ENCODE assay signal across 11 cellular contexts in genomic region chr7:129530881-129531391, GRCh38. TPM values are rescaled to one million over a fixed set of nuclear protein-coding genes. Genes with fewer than 3 reads are reported as not detected.
DNase-seq lines count a peak whose midpoint lies in the region; ATAC-seq, FAIRE-seq and TF ChIP-seq lines count a peak whose summit lies in the region.
"Had no signal": no experiment of that assay in that cellular context is flagged by ENCODE, and none has a peak within 500 bp of the region (broad histone marks: within the 10 kb centered on the region; RNA-seq: fewer than 3 reads in every experiment).

No MANE protein-coding gene starts in this region.

- H3K36me3 ChIP-seq in breast epithelium (no peaks in the 10 kb centered on the region), HepG2 (replicated peaks in 1 of 2; ENCODE audit: control insufficient read depth in 1 of 2, insufficient read depth in 2 of 2, low read length in 2 of 2) (no peaks in the 10 kb centered on the region), body of pancreas (replicated peaks in 1 of 2; ENCODE audit: insufficient read depth in 1 of 2, low read depth in 2 of 2) (no peaks in the 10 kb centered on the region)
- H3K36me3 ChIP-seq: BLaER1 had no signal

- POLR2A ChIA-PET in MCF 10A (lab: Yijun Ruan, JAX) (interaction anchor here (0.9 kb wide), 1 partner anchor 82 kb away, joined by 3 read pairs; no protein-coding TSS in a partner anchor), HepG2 (lab: Yijun Ruan, JAX) (no interaction called here)

- no peaks in the 10 kb centered on the region for H3K9me3 Mint-ChIP-seq in MCF 10A (ENCODE audit: unreplicated experiment)
- H3K9me3 Mint-ChIP-seq: activated naive CD4-positive, alpha-beta T cell treated with anti-CD3 and anti-CD28 coated beads, Interleukin-2, amount 50 U/mL, for 24 hours; memory B cell had no signal

- H3K9me3 ChIP-seq in breast epithelium = no peaks in the 10 kb centered on the region
- H3K9me3 ChIP-seq in HepG2 (ENCODE audit: low read length) = no peaks in the 10 kb centered on the region
- no peaks in the 10 kb centered on the region for H3K9me3 ChIP-seq in body of pancreas
- H3K9me3 ChIP-seq: BLaER1 had no signal

- TF ChIP-seq CTCF in MCF 10A (IDR thresholded peaks at IDR 0.05; ENCODE audit: unreplicated experiment) (no peak), breast epithelium (IDR thresholded peaks at IDR 0.05) (no peak), HepG2 (CRISPR knock-in tag; IDR thresholded peaks at IDR 0.05) (no peak), GM13976 (IDR thresholded peaks at IDR 0.05; ENCODE audit: borderline replicate concordance, control extremely low read depth, extremely low read depth, insufficient read depth, missing control alignments) (no peak), body of pancreas (IDR thresholded peaks at IDR 0.05) (no peak)

- BruUV-seq in MCF 10A (replicated peaks; lab: Mats Ljungman, UMichigan) (no TSS peak), HepG2 (replicated peaks; lab: Mats Ljungman, UMichigan) (no TSS peak)

- no peaks in the 10 kb centered on the region for H3K36me3 Mint-ChIP-seq in MCF 10A (ENCODE audit: insufficient read depth, unreplicated experiment)
- H3K36me3 Mint-ChIP-seq: activated naive CD4-positive, alpha-beta T cell treated with anti-CD3 and anti-CD28 coated beads, Interleukin-2, amount 50 U/mL, for 24 hours had no signal

- H2AFZ ChIP-seq in HepG2 (ENCODE audit: low read length) = no peak overlapping the region

- H3K79me2 ChIP-seq in HepG2 (ENCODE audit: insufficient read depth, low read length) = no peaks in the 10 kb centered on the region

- no peaks in the 10 kb centered on the region for H3K27me3 Mint-ChIP-seq in MCF 10A (ENCODE audit: insufficient read depth, unreplicated experiment)
- H3K27me3 Mint-ChIP-seq: activated naive CD4-positive, alpha-beta T cell treated with anti-CD3 and anti-CD28 coated beads, Interleukin-2, amount 50 U/mL, for 24 hours had no signal

- H4K20me1 ChIP-seq in HepG2 (ENCODE audit: insufficient read depth, low read length) = no peaks in the 10 kb centered on the region
- H4K20me1 ChIP-seq: BLaER1 had no signal

- peak overlapping the region; percentile 10 for H3K4me3 Mint-ChIP-seq in MCF 10A (ENCODE audit: unreplicated experiment)
- H3K4me3 Mint-ChIP-seq: activated naive CD4-positive, alpha-beta T cell treated with anti-CD3 and anti-CD28 coated beads, Interleukin-2, amount 50 U/mL, for 24 hours; memory B cell had no signal

- TF ChIP-seq RAD21 in HepG2 (CRISPR knock-in tag; IDR thresholded peaks at IDR 0.05) = no peak

- H3K4me1 ChIP-seq in breast epithelium = no peaks in the 10 kb centered on the region
- H3K4me1 ChIP-seq in HepG2 (ENCODE audit: insufficient read depth, low read length) = peaks cover 18% of the 10 kb centered on the region
- H3K4me1 ChIP-seq in body of pancreas = no peaks in the 10 kb centered on the region
- H3K4me1 ChIP-seq: BLaER1 had no signal

- peak overlapping the region; percentile 82 for H3K27ac Mint-ChIP-seq in MCF 10A (ENCODE audit: low read depth, unreplicated experiment)
- H3K27ac Mint-ChIP-seq: activated naive CD4-positive, alpha-beta T cell treated with anti-CD3 and anti-CD28 coated beads, Interleukin-2, amount 50 U/mL, for 24 hours; memory B cell had no signal

- TF ChIP-seq EP300 in HepG2 (IDR thresholded peaks at IDR 0.05; ENCODE audit: low read depth in 2 of 2, low read length in 2 of 2) (no peak), HepG2 (CRISPR knock-in tag; IDR thresholded peaks at IDR 0.05; ENCODE audit: borderline replicate concordance) (no peak)

- ATAC-seq in HepG2 (peak; percentile 62), body of pancreas (no peak), HG02678 (IDR thresholded peaks at IDR 0.05; ENCODE audit: unreplicated experiment) (no peak)

- intact Hi-C loops in MCF 10A (cut with micrococcal nuclease) = no loop called here
- intact Hi-C loops in breast epithelium (cut with DNase I; ENCODE audit: low total_unique reads) = no loop called here
- intact Hi-C loops in HepG2 (cut with micrococcal nuclease; ENCODE audit: unreplicated experiment) = no loop called here
- intact Hi-C loops in body of pancreas (cut with DNase I) = no loop called here

- CTCF ChIA-PET in MCF 10A (lab: Yijun Ruan, JAX) (no interaction called here), HepG2 (lab: Yijun Ruan, JAX; ENCODE audit: low intra/inter-chr PET ratio, low total read pairs) (no interaction called here)

- FAIRE-seq in HepG2 (lab: Jason Lieb, UNC) = no peak

- H3K4me1 Mint-ChIP-seq in MCF 10A (ENCODE audit: insufficient read depth, unreplicated experiment) = peaks cover 5% of the 10 kb centered on the region
- H3K4me1 Mint-ChIP-seq: memory B cell had no signal

- no peak overlapping the region for H3K9ac ChIP-seq in HepG2 (ENCODE audit: insufficient read depth, low read depth, low read length)
- H3K9ac ChIP-seq: BLaER1 had no signal

- H3K27ac ChIP-seq in breast epithelium (no peak overlapping the region), HepG2 (ENCODE audit: extremely low read length, insufficient read depth, low read length) (no peak overlapping the region), body of pancreas (no peak overlapping the region)
- H3K27ac ChIP-seq: BLaER1 had no signal

- no peak overlapping the region for H3K4me2 ChIP-seq in HepG2 (ENCODE audit: low read depth, low read length)
- H3K4me2 ChIP-seq: BLaER1 had no signal

- in situ Hi-C loops in HepG2 (cut with HindIII; ENCODE audit: extremely low pct_ligation_motif_present, low pct_unique_long_range_greater_than_20kb) (no loop called here), GM13976 (cut with MboI; ENCODE audit: low sequenced_read_pairs, unreplicated experiment) (no loop called here)

- H3K4me3 ChIP-seq in breast epithelium (no peak overlapping the region), HepG2 (replicated peaks in 1 of 3; ENCODE audit: insufficient read depth in 1 of 3, low read depth in 2 of 3, low read length in 3 of 3) (no peak overlapping the region), body of pancreas (no peak overlapping the region)
- H3K4me3 ChIP-seq: BLaER1 had no signal

- DNase-seq in MCF 10A (ENCODE audit: unreplicated experiment) (peak; percentile 82), breast epithelium (ENCODE audit: low spot score in 2 of 2) (no peak), HepG2 (ENCODE audit: low spot score) (peak; percentile 58), GM13976 (ENCODE audit: low spot score) (no peak), KG1 (lab: John Stamatoyannopoulos, UW) (no peak), body of pancreas (no peak)
- peak; percentile 41 for DNase-seq in activated T-helper 9 cell treated with anti-CD3 and anti-CD28 coated beads, Interleukin-2, amount 50 U/mL, for 16 hours (ENCODE audit: low read depth)

- TF ChIP-seq POLR2A in breast epithelium (IDR thresholded peaks at IDR 0.05) (no peak), HepG2 (IDR thresholded peaks at IDR 0.05; ENCODE audit: insufficient read depth in 1 of 2, low read depth in 2 of 2, low read length in 2 of 2) (no peak), body of pancreas (IDR thresholded peaks at IDR 0.05) (no peak)

- H3K27me3 ChIP-seq in breast epithelium = no peaks in the 10 kb centered on the region
- H3K27me3 ChIP-seq in HepG2 (ENCODE audit: control insufficient read depth in 1 of 2, insufficient read depth in 2 of 2, low read length in 2 of 2) = 0 out of 5 replicates have a peak, but pooled peaks cover 0 to 4% of the 10 kb centered on the region in 2 experiments
- no peaks in the 10 kb centered on the region for H3K27me3 ChIP-seq in body of pancreas
- H3K27me3 ChIP-seq: BLaER1 had no signal

- WGBS in HepG2 (ENCODE audit: low lambda C conversion rate) = 14% methylated on average over 3 of the region's 3 CpGs
- 78 to 84% methylated on average over 3 of the region's 3 CpGs for WGBS in body of pancreas, 2 donors

TF ChIP-seq in HepG2, 621 proteins besides CTCF, POLR2A, EP300 and RAD21 (continues in another document):
- TF ChIP-seq MBD4 (IDR thresholded peaks at IDR 0.05; ENCODE audit: borderline replicate concordance, low read length) (no peak), ZNF550 (CRISPR knock-in tag; IDR thresholded peaks at IDR 0.05; ENCODE audit: borderline replicate concordance) (no peak), ZSCAN22 (CRISPR knock-in tag; IDR thresholded peaks at IDR 0.05) (no peak), ARID2 (CRISPR knock-in tag; IDR thresholded peaks at IDR 0.05; ENCODE audit: borderline replicate concordance) (no peak), REXO4 (CRISPR knock-in tag; IDR thresholded peaks at IDR 0.05; ENCODE audit: borderline replicate concordance) (no peak), RFX1 (IDR thresholded peaks at IDR 0.05) (no peak)

RNA-seq across cellular contexts. Expression of gene SMKR1, which starts 28.6 kb away (rescaled TPM):
- total RNA-seq in MCF 10A (2022) (12.4 and 17.1 TPM in 2 replicates), breast epithelium (not detected), HepG2 (2016; rRNA removed; fragmentation: Illumina TruSeq; extraction: Trizol) (not detected in 2 replicates), body of pancreas (1 to 10 TPM in 1 of 2 donors, not detected in 1; 3.4 TPM)
- 0.26 TPM in 1 of 2 replicates, not detected in the other for total RNA-seq in HepG2 (2016; cell fraction: cytosol; rRNA removed; fragmentation: Illumina TruSeq; extraction: Trizol; ENCODE audit: low read depth)
- not detected in 2 replicates for total RNA-seq in HepG2 (2016; cell fraction: insoluble cytoplasmic fraction; rRNA removed; fragmentation: Illumina TruSeq; extraction: Trizol)
- 0.21 TPM in 1 of 2 replicates, not detected in the other for total RNA-seq in HepG2 (2016; cell fraction: membrane; rRNA removed; fragmentation: Illumina TruSeq; extraction: Trizol)
- not detected in 2 replicates for total RNA-seq in HepG2 (2016; cell fraction: nucleus; rRNA removed; fragmentation: Illumina TruSeq; extraction: Trizol)
- 0.07 TPM in 1 of 2 replicates, not detected in the other for polyA plus RNA-seq in HepG2 (2011; rRNA removed)
- not detected in 2 replicates for polyA plus RNA-seq in HepG2 (2011; cell fraction: cytosol; rRNA removed)
- polyA plus RNA-seq in HepG2 (2011; cell fraction: nucleus; rRNA removed) = not detected in 2 replicates
- not detected in 2 replicates for polyA plus RNA-seq in HepG2 (2012)
- polyA plus RNA-seq in HepG2 (2016; cell fraction: cytosol; fragmentation: Illumina TruSeq; extraction: Trizol; ENCODE audit: low read depth) = 0.14 TPM in 1 of 2 replicates, not detected in the other
- polyA plus RNA-seq in HepG2 (2016; cell fraction: insoluble cytoplasmic fraction; fragmentation: Illumina TruSeq; extraction: Trizol; ENCODE audit: low read depth) = not detected in 2 replicates
- 0.16 TPM in 1 of 2 replicates, not detected in the other for polyA plus RNA-seq in HepG2 (2016; cell fraction: membrane; fragmentation: Illumina TruSeq; extraction: Trizol; ENCODE audit: low read depth)
- polyA plus RNA-seq in HepG2 (2016; cell fraction: nucleus; fragmentation: Illumina TruSeq; extraction: Trizol; ENCODE audit: insufficient read depth, low read depth) = not detected in 2 replicates
- 0.87 TPM in 1 of 2 replicates, not detected in the other for polyA minus RNA-seq in HepG2 (2011; rRNA and poly(A)+ RNA removed; ENCODE audit: low replicate concordance)
- polyA minus RNA-seq in HepG2 (2011; cell fraction: cytosol; rRNA and poly(A)+ RNA removed) = not detected in 2 replicates
- polyA minus RNA-seq in HepG2 (2011; cell fraction: nucleus; rRNA and poly(A)+ RNA removed) = not detected in 2 replicates

Comparison
In these comparisons a context has a peak if more than half of its experiments do, and no peak if none do; other contexts are left out.
1. DNase-seq: peak in MCF 10A (single experiment), activated T-helper 9 cell treated with anti-CD3 and anti-CD28 coated beads, Interleukin-2, amount 50 U/mL, for 16 hours (single experiment) and HepG2 (single experiment); none in breast epithelium (0 of 2), GM13976 (single experiment), KG1 (single experiment) and body of pancreas (0 of 4).